Comparison of ENCODE assay signal across 7 cellular contexts in the genomic region with DNA sequence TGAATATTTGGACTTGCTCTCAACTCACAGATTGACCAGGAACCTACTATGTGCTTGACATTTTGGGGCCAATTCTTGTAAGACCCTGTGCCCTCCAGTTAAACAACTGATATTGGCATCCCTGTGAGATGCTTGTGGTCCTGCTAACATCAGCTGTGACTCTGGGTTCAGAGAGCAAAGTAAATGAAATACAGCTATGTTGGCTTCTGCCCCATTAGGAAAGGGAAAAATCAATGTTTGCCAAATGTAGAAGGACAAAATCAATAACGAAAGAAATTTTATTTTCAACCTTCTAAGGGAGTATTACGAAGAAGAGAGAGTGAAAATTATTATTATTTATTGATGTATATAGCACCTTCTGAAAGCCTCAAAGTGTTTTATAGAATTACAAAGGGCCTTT.
"Had no signal": no experiment of that assay in that cellular context is flagged by ENCODE, and none has a peak within 500 bp of the region (broad histone marks: within the 10 kb centered on the region; RNA-seq: fewer than 3 reads in every experiment).

No MANE protein-coding gene starts in this region.

- H3K4me3 ChIP-seq: GM23248 had no signal

- H3K27ac Mint-ChIP-seq: IgD-negative memory B cell had no signal

- FAIRE-seq: HTR-8/SVneo had no signal

- H3K9ac ChIP-seq: GM23248 had no signal

- H3K27ac ChIP-seq: GM23248 had no signal

- H3K4me3 Mint-ChIP-seq: IgD-negative memory B cell had no signal

- H3K36me3 Mint-ChIP-seq: IgD-negative memory B cell had no signal

- H3K9me3 Mint-ChIP-seq: IgD-negative memory B cell had no signal

- DNase-seq: GM23248, GOT3, H7, HCEC 1CT, KBM-7 had no signal

- H2AFZ ChIP-seq: GM23248 had no signal
